ENCODE assay signal across 8 cellular contexts in the genomic region with DNA sequence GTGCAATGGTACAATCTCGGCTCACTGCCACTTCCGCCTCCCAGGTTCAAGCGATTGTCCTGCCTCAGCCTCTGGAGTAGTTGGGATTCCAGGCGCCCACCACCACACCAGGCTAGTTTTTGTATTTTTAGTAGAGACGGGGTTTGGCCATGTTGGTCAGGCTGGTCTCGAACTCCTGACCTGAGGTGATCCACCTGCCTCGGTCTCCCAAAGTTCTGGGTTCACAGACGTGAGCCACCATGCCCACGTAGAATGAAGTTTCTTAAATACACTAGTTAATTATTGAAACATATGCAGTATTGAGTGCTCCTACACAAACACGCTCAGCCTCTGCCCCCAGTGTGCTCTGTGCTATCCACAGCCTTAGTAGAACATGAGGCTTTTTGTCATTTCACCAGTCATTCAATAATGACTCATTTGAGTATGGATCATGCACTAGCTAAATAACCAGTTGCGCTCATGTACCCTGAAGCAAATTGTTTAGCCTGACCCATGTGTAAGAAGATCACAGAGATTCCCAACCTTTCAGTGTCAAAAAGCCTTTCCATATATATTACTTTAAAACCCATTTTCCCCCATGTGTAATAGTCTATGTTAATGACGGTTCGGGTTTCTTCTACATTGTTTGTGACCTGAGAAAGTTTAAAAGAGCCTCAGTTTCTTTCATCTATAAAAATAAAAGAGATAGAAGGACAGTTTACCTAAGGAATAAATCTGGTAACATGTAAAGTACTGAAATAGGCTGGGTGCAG. TPM values are rescaled to one million over a fixed set of nuclear protein-coding genes. Genes with fewer than 3 reads are reported as not detected.
DNase-seq lines count a peak whose midpoint lies in the region; ATAC-seq lines count a peak whose summit lies in the region.

No MANE protein-coding gene starts in this region.

- DNase-seq in left cardiac atrium (peak; percentile 57), cardiac septum (ENCODE audit: low spot score) (no peak), M059J (ENCODE audit: low read depth) (peak; percentile 98), foreskin melanocyte (peak; percentile 91), activated gamma-delta T cell treated with Interleukin-2 at 50 U/mL for 16 hours (no peak), NCI-H1694 (lab: John Stamatoyannopoulos, UW) (no peak)
- DNase-seq in activated T-cell treated with anti-CD3 and anti-CD28 coated beads, Interleukin-2, amount 50 U/mL, for 4 hours: peak; percentile 69
- peak; percentile 43 to 50 for DNase-seq in stimulated activated CD4-positive, alpha-beta T cell treated with anti-CD3 and anti-CD28 coated beads, Interleukin-15, amount 100 ng/mL, for 1 hour (ENCODE audit: low read depth in 1 of 2, low spot score in 1 of 2)

- peak in 1 of 2 donors; percentile 14 for ATAC-seq in left cardiac atrium
- ATAC-seq in activated T-cell treated with anti-CD3 and anti-CD28 coated beads, Interleukin-2, amount 50 U/mL, for 4 hours: peak; percentile 77 to 80

- no peaks in the 10 kb centered on the region for H3K9me3 Mint-ChIP-seq in activated T-cell treated with anti-CD3 and anti-CD28 coated beads, Interleukin-2, amount 50 U/mL, for 4 hours

- peaks cover 49% of the 10 kb centered on the region for H3K36me3 Mint-ChIP-seq in activated T-cell treated with anti-CD3 and anti-CD28 coated beads, Interleukin-2, amount 50 U/mL, for 4 hours (ENCODE audit: insufficient read depth)

- H3K4me3 Mint-ChIP-seq in activated T-cell treated with anti-CD3 and anti-CD28 coated beads, Interleukin-2, amount 50 U/mL, for 4 hours: peak overlapping the region; percentile 100

- H3K4me1 Mint-ChIP-seq in activated T-cell treated with anti-CD3 and anti-CD28 coated beads, Interleukin-2, amount 50 U/mL, for 4 hours (ENCODE audit: low read depth): peaks cover 38% of the 10 kb centered on the region

- intact Hi-C loops in left cardiac atrium (cut with DNase I): no loop called here
- intact Hi-C loops in cardiac septum (cut with DNase I): no loop called here

- H3K27me3 Mint-ChIP-seq in activated T-cell treated with anti-CD3 and anti-CD28 coated beads, Interleukin-2, amount 50 U/mL, for 4 hours (ENCODE audit: low read depth): no peaks in the 10 kb centered on the region

RNA-seq across cellular contexts. Expression of a gene that starts 49.7 kb away (rescaled TPM):
- total RNA-seq in left cardiac atrium (10 to 100 TPM in 1 of 2 donors, 1 to 10 TPM in 1; 8.5 to 10.5 TPM), cardiac septum (7.5 TPM)
- 9.2 and 11.4 TPM in 2 replicates for total RNA-seq in M059J (2014; rRNA removed; shearing (Covaris generic))
- 1 to 10 TPM; 6.5 to 9.6 (median 8.0) TPM for total RNA-seq in activated T-cell treated with anti-CD3 and anti-CD28 coated beads, Interleukin-2, amount 50 U/mL, for 4 hours

RNA-seq across cellular contexts. Expression of a gene that starts 49.8 kb away (rescaled TPM):
- 10 to 100 TPM; 19.4 to 29.9 TPM for total RNA-seq in left cardiac atrium
- total RNA-seq in cardiac septum: 24.7 TPM
- total RNA-seq in M059J (2014; rRNA removed; shearing (Covaris generic)): 15.7 and 25.0 TPM in 2 replicates
- total RNA-seq in activated T-cell treated with anti-CD3 and anti-CD28 coated beads, Interleukin-2, amount 50 U/mL, for 4 hours: 10 to 100 TPM; 45.3 to 50.1 (median 49.6) TPM

Comparison
In these comparisons a context has a peak if more than half of its experiments do, and no peak if none do; other contexts are left out.
1. DNase-seq: peak in left cardiac atrium (single experiment), M059J (single experiment), activated T-cell treated with anti-CD3 and anti-CD28 coated beads, Interleukin-2, amount 50 U/mL, for 4 hours (single experiment), foreskin melanocyte (single experiment) and stimulated activated CD4-positive, alpha-beta T cell treated with anti-CD3 and anti-CD28 coated beads, Interleukin-15, amount 100 ng/mL, for 1 hour (2 of 2); none in cardiac septum (single experiment), activated gamma-delta T cell treated with Interleukin-2 at 50 U/mL for 16 hours (single experiment) and NCI-H1694 (single experiment).